ENCODE assay signal across 11 cellular contexts in genomic region chr1:24318238-24318987, GRCh38. TPM values are rescaled to one million over a fixed set of nuclear protein-coding genes. Genes with fewer than 3 reads are reported as not detected.
DNase-seq lines count a peak whose midpoint lies in the region; ATAC-seq, FAIRE-seq and TF ChIP-seq lines count a peak whose summit lies in the region.
"Had no signal": no experiment of that assay in that cellular context is flagged by ENCODE, and none has a peak within 500 bp of the region (broad histone marks: within the 10 kb centered on the region; RNA-seq: fewer than 3 reads in every experiment).

No MANE protein-coding gene starts in this region.

- H3K9me3 Mint-ChIP-seq in activated CD8-positive, alpha-beta memory T cell treated with anti-CD3 and anti-CD28 coated beads, Interleukin-2, amount 10 ng/mL, durations not matched to agents 7 days and 5 days (ENCODE audit: low read depth) = no peaks in the 10 kb centered on the region
- H3K9me3 Mint-ChIP-seq: activated T-helper 2 cell treated with anti-CD3 and anti-CD28 coated beads, Interferon-gamma antibody, Interleukin-2, Interleukin-4, amounts not matched to agents 10 μg/mL and 5 μg/mL and 100 μg/mL, durations not matched to agents 14 hours and 24 hours and 36 hours had no signal

- POLR2A ChIA-PET in GM12878 (lab: Charles Lee) = interaction anchor here (0.5 kb wide), 1 partner anchor 934 kb away, joined by 4 read pairs; no protein-coding TSS in a partner anchor

- H3K27me3 ChIP-seq in Karpas-422 (ENCODE audit: low read length) (0 out of 2 replicates have a peak, but pooled peaks cover 6% of the 10 kb centered on the region), GM12878 (replicated peaks in 1 of 2; ENCODE audit: control insufficient read depth in 2 of 2, insufficient read depth in 2 of 2, low read length in 1 of 2) (peaks cover 11 to 18% of the 10 kb centered on the region in 2 experiments), left lung (peaks cover 14 to 76% of the 10 kb centered on the region in 2 donors)

- no peak overlapping the region for H3K27ac Mint-ChIP-seq in activated CD8-positive, alpha-beta memory T cell treated with anti-CD3 and anti-CD28 coated beads, Interleukin-2, amount 10 ng/mL, durations not matched to agents 7 days and 5 days
- H3K27ac Mint-ChIP-seq: activated T-helper 2 cell treated with anti-CD3 and anti-CD28 coated beads, Interferon-gamma antibody, Interleukin-2, Interleukin-4, amounts not matched to agents 10 μg/mL and 5 μg/mL and 100 μg/mL, durations not matched to agents 14 hours and 24 hours and 36 hours had no signal

- H3K27me3 Mint-ChIP-seq in activated CD8-positive, alpha-beta memory T cell treated with anti-CD3 and anti-CD28 coated beads, Interleukin-2, amount 10 ng/mL, durations not matched to agents 7 days and 5 days = peaks cover 72% of the 10 kb centered on the region

- H4K20me1 ChIP-seq in Karpas-422 (ENCODE audit: insufficient read depth, low read depth, low read length) (no peaks in the 10 kb centered on the region), GM12878 (ENCODE audit: control insufficient read depth, insufficient read depth) (no peaks in the 10 kb centered on the region)

- H3K36me3 Mint-ChIP-seq in activated CD8-positive, alpha-beta memory T cell treated with anti-CD3 and anti-CD28 coated beads, Interleukin-2, amount 10 ng/mL, durations not matched to agents 7 days and 5 days = peaks cover 1% of the 10 kb centered on the region

- H3K9ac ChIP-seq in Karpas-422 (ENCODE audit: low read length) (no peak overlapping the region; the same call in 1 of the 2 replicates), GM12878 (ENCODE audit: control insufficient read depth, insufficient read depth, low read length) (no peak overlapping the region)

- peak; percentile 43 for DNase-seq in AG08395 (ENCODE audit: low spot score)
- peak; percentile 67 for DNase-seq in Karpas-422
- no peak for DNase-seq in GM12878 (ENCODE audit: low read depth, low spot score)
- DNase-seq in left lung = no peak
- DNase-seq in omental fat pad (ENCODE audit: low spot score) = no peak
- DNase-seq in activated gamma-delta T cell treated with Interleukin-2 at 50 U/mL for 16 hours = no peak
- DNase-seq in GF-D8 (lab: John Stamatoyannopoulos, UW) = no peak
- no peak for DNase-seq in activated CD8-positive, alpha-beta memory T cell treated with anti-CD3 and anti-CD28 coated beads, Interleukin-2, amount 10 ng/mL, durations not matched to agents 7 days and 5 days

- peaks cover 42% of the 10 kb centered on the region for H3K4me1 Mint-ChIP-seq in activated CD8-positive, alpha-beta memory T cell treated with anti-CD3 and anti-CD28 coated beads, Interleukin-2, amount 10 ng/mL, durations not matched to agents 7 days and 5 days

- H3K4me3 ChIP-seq in Karpas-422 (ENCODE audit: low read length) (no peak overlapping the region), GM12878 (no peak overlapping the region), left lung (no peak overlapping the region)
- H3K4me3 ChIP-seq: thoracic aorta had no signal

- SMC1A ChIA-PET in GM12878 (lab: Charles Lee; ENCODE audit: uncharacterized antibody, unreplicated experiment) = interaction anchor here (0.9 kb wide), 1 partner anchor 34 kb away, joined by 3 read pairs; no protein-coding TSS in a partner anchor

- no peaks in the 10 kb centered on the region for H3K9me2 ChIP-seq in Karpas-422 (replicated peaks; ENCODE audit: insufficient read depth, low read length)

- in situ Hi-C loops in GM12878 (cut with MboI) = no loop called here

- H3K4me1 ChIP-seq in Karpas-422 (ENCODE audit: low read length) = peaks cover 45% of the 10 kb centered on the region
- H3K4me1 ChIP-seq in GM12878 (ENCODE audit: control insufficient read depth, insufficient read depth, low read length) = peaks cover 21% of the 10 kb centered on the region
- peaks cover 11 to 33% of the 10 kb centered on the region in 2 donors for H3K4me1 ChIP-seq in left lung

- H3K79me2 ChIP-seq in Karpas-422 (ENCODE audit: low read length) (no peaks in the 10 kb centered on the region), GM12878 (ENCODE audit: control insufficient read depth, insufficient read depth, low read length) (no peaks in the 10 kb centered on the region)

- no peak for TF ChIP-seq CTCF in GM12878 (IDR thresholded peaks at IDR 0.05 in 2 of 3, conservative IDR thresholded peaks at IDR 0.05 in 1 of 3; ENCODE audit: control insufficient read depth in 2 of 3, extremely low read depth in 1 of 3, insufficient read depth in 1 of 3, low read depth in 3 of 3, low read length in 3 of 3)
- TF ChIP-seq CTCF in left lung (IDR thresholded peaks at IDR 0.05) = no peak
- TF ChIP-seq CTCF in omental fat pad (IDR thresholded peaks at IDR 0.05) = no peak

- no peak overlapping the region for H2AFZ ChIP-seq in Karpas-422 (ENCODE audit: low read length)
- no peak overlapping the region for H2AFZ ChIP-seq in GM12878 (ENCODE audit: control insufficient read depth, low read depth, low read length)

- RAD21 ChIA-PET in GM12878 (lab: Charles Lee; ENCODE audit: unreplicated experiment) = no interaction called here

- no peak for TF ChIP-seq POLR2A in GM12878 (IDR thresholded peaks at IDR 0.05; ENCODE audit: low read depth, low read length)

- no TSS peak for BruUV-seq in GM12878 (replicated peaks; lab: Mats Ljungman, UMichigan)

- H3K27ac ChIP-seq in Karpas-422 (ENCODE audit: low read length) = no peak overlapping the region
- H3K27ac ChIP-seq in GM12878 (ENCODE audit: control insufficient read depth, insufficient read depth) = no peak overlapping the region
- no peak overlapping the region for H3K27ac ChIP-seq in left lung
- H3K27ac ChIP-seq: thoracic aorta had no signal

- 23% methylated on average over 5 of the region's 5 CpGs for WGBS in GM12878 (ENCODE audit: insufficient coverage, insufficient replicate concordance, low lambda C conversion rate, missing lambda C conversion rate)

- no peak for TF ChIP-seq RAD21 in GM12878 (IDR thresholded peaks at IDR 0.05; ENCODE audit: insufficient read depth, low read depth, low read length)

- no peaks in the 10 kb centered on the region for H3K36me3 ChIP-seq in Karpas-422 (ENCODE audit: insufficient read depth, low read length)
- H3K36me3 ChIP-seq in GM12878 (ENCODE audit: control insufficient read depth in 2 of 2, insufficient read depth in 2 of 2, low read length in 1 of 2) = no peaks in the 10 kb centered on the region
- no peaks in the 10 kb centered on the region for H3K36me3 ChIP-seq in left lung
- H3K36me3 ChIP-seq: thoracic aorta had no signal

- FAIRE-seq in GM12878 (lab: Jason Lieb, UNC) = no peak

- H3K9me3 ChIP-seq in Karpas-422 (ENCODE audit: low read length) = no peaks in the 10 kb centered on the region
- H3K9me3 ChIP-seq in GM12878 (replicated peaks; ENCODE audit: control insufficient read depth, insufficient read depth, low read length) = no peaks in the 10 kb centered on the region
- H3K9me3 ChIP-seq in left lung = no peaks in the 10 kb centered on the region
- H3K9me3 ChIP-seq: thoracic aorta had no signal

- ATAC-seq in GM12878 (no peak), left lung (peak; percentile 12), omental fat pad (ENCODE audit: low FRiP score) (no peak)
- ATAC-seq in activated CD8-positive, alpha-beta memory T cell treated with anti-CD3 and anti-CD28 coated beads, Interleukin-2, amount 10 ng/mL, durations not matched to agents 7 days and 5 days = no peak

- CTCF ChIA-PET in GM12878 (lab: Yijun Ruan, JAX) = interaction anchor here (1.0 kb wide), 1 partner anchor 72 kb away, joined by 3 read pairs; no protein-coding TSS in a partner anchor
- CTCF ChIA-PET in activated CD8-positive, alpha-beta memory T cell treated with anti-CD3 and anti-CD28 coated beads, Interleukin-2, amount 10 ng/mL, durations not matched to agents 7 days and 5 days (lab: Charles Lee) = interaction anchor here (0.8 to 4.1 kb wide), 3 partner anchors 9 to 117 kb away, joined by 3 to 20 read pairs (median 4); no protein-coding TSS in a partner anchor

- TF ChIP-seq EP300 in GM12878 (IDR thresholded peaks at IDR 0.05; ENCODE audit: borderline replicate concordance in 1 of 2, control insufficient read depth in 1 of 2, low read depth in 2 of 2, low read length in 2 of 2) = no peak

- H3K4me3 Mint-ChIP-seq in activated CD8-positive, alpha-beta memory T cell treated with anti-CD3 and anti-CD28 coated beads, Interleukin-2, amount 10 ng/mL, durations not matched to agents 7 days and 5 days = no peak overlapping the region

- H3K4me2 ChIP-seq in Karpas-422 (ENCODE audit: low read depth, low read length, poor library complexity, severe bottlenecking) (peak overlapping the region; percentile 32), GM12878 (ENCODE audit: control insufficient read depth, insufficient read depth) (0 out of 2 replicates have a peak overlapping the region, but pooled peaks have one; percentile 10)

- intact Hi-C loops in GM12878 (cut with micrococcal nuclease; ENCODE audit: unreplicated experiment) (no loop called here), left lung (cut with DNase I) (no loop called here)

TF ChIP-seq in GM12878, 131 proteins besides CTCF, POLR2A, EP300 and RAD21 (continues in another document):
- no peak for TF ChIP-seq NFYA (IDR thresholded peaks at IDR 0.05; ENCODE audit: borderline replicate concordance, low read depth, low read length)
- no peak for TF ChIP-seq MEF2B (IDR thresholded peaks at IDR 0.05; ENCODE audit: partially characterized antibody, poor library complexity, severe bottlenecking)

RNA-seq across cellular contexts. Expression of gene GRHL3, which starts 0.7 kb away (rescaled TPM):
- not detected in 2 replicates for total RNA-seq in Karpas-422 (2014; rRNA removed; shearing (Covaris generic); ENCODE audit: low replicate concordance)
- 0.25 TPM in 1 of 2 replicates, not detected in the other for total RNA-seq in GM12878 (2013; cell fraction: nucleolus; rRNA removed)
- total RNA-seq in GM12878 (2014; rRNA removed) (0.11 and 0.17 TPM in 2 replicates), GM12878 (2014; rRNA removed; fragmentation: Illumina TruSeq; extraction: Trizol) (0.14 and 0.27 TPM in 2 replicates), GM12878 (2021) (0.51 TPM in 2 replicates), left lung (1 to 10 TPM in 1 of 2 donors, not detected in 1; 1.6 TPM), omental fat pad (1 to 10 TPM in 1 of 4 donors, under 1 TPM in 3; 0.44 to 3.3 (median 0.66) TPM)
- 0.17 TPM for polyA plus RNA-seq in GM12878 (2011; ENCODE audit: low read depth)
- polyA plus RNA-seq in GM12878 (2011; rRNA removed) (0.18 TPM in 1 of 2 replicates, not detected in the other), GM12878 (2014; fragmentation: Illumina TruSeq; extraction: Trizol) (0.41 TPM in 1 of 2 replicates, not detected in the other), GM12878 (2014; fragmentation: Nextera tagmentation; extraction: Ambion mirVana) (under 1 TPM; 0.07 to 0.21 TPM), GM12878 (2014; rRNA removed) (0.13 and 0.56 TPM in 2 replicates), GM12878 (2016; fragmentation: Nextera tagmentation; extraction: Ambion mirVana) (under 1 TPM; 0.70 to 0.87 TPM)
- 0.13 TPM in 2 replicates for polyA plus RNA-seq in GM12878 (2011; cell fraction: cytosol; rRNA removed)
- polyA plus RNA-seq in GM12878 (2011; cell fraction: nucleus; rRNA removed) = 0.44 and 0.48 TPM in 2 replicates
- 0.27 and 0.41 TPM in 2 replicates for polyA plus RNA-seq in GM12878 (2012)
- not detected in 2 replicates for polyA minus RNA-seq in GM12878 (2011; rRNA and poly(A)+ RNA removed)
- polyA minus RNA-seq in GM12878 (2011; cell fraction: cytosol; rRNA and poly(A)+ RNA removed) = not detected in 2 replicates
- polyA minus RNA-seq in GM12878 (2011; cell fraction: nucleus; rRNA and poly(A)+ RNA removed) = not detected in 2 replicates
- total RNA-seq in activated CD8-positive, alpha-beta memory T cell treated with anti-CD3 and anti-CD28 coated beads, Interleukin-2, amount 10 ng/mL, durations not matched to agents 7 days and 5 days = under 1 TPM in 1 of 2 experiments, not detected in 1; 0.85 TPM
- total RNA-seq: activated T-helper 2 cell treated with anti-CD3 and anti-CD28 coated beads, Interferon-gamma antibody, Interleukin-2, Interleukin-4, amounts not matched to agents 10 μg/mL and 5 μg/mL and 100 μg/mL, durations not matched to agents 14 hours and 24 hours and 36 hours; pulmonary artery endothelial cell had no signal

Comparison
In these comparisons a context has a peak if more than half of its experiments do, and no peak if none do; other contexts are left out.
1. DNase-seq: peak in AG08395 (single experiment) and Karpas-422 (single experiment); none in GM12878 (single experiment), left lung (0 of 2), omental fat pad (single experiment), activated gamma-delta T cell treated with Interleukin-2 at 50 U/mL for 16 hours (single experiment), GF-D8 (single experiment) and activated CD8-positive, alpha-beta memory T cell treated with anti-CD3 and anti-CD28 coated beads, Interleukin-2, amount 10 ng/mL, durations not matched to agents 7 days and 5 days (single experiment).